23 cellular contexts compared by ENCODE assay signal in genomic region chr18:31247574-31248199, GRCh38.
DNase-seq lines count a peak whose midpoint lies in the region; ATAC-seq, FAIRE-seq and TF ChIP-seq lines count a peak whose summit lies in the region.
"Had no signal": no experiment of that assay in that cellular context is flagged by ENCODE, and none has a peak within 500 bp of the region (broad histone marks: within the 10 kb centered on the region; RNA-seq: fewer than 3 reads in every experiment).

No MANE protein-coding gene starts in this region.

- intact Hi-C loops in MCF 10A (cut with micrococcal nuclease), result loop anchor here (10.0 kb wide), 1 partner anchor 263 kb away; no protein-coding TSS in a partner anchor
- intact Hi-C loops in breast epithelium (cut with DNase I; ENCODE audit: low total_unique reads), result no loop called here
- intact Hi-C loops in vagina (cut with DNase I), result no loop called here
- intact Hi-C loops in head of caudate nucleus (cut with DNase I), result no loop called here

- H3K4me3 ChIP-seq in breast epithelium (no peak overlapping the region), bronchial epithelial cell (ENCODE audit: low read depth, low read length) (no peak overlapping the region), vagina (no peak overlapping the region)
- H3K4me3 ChIP-seq: GM23248, MG63 had no signal

- peak; percentile 75 for DNase-seq in MCF 10A (ENCODE audit: unreplicated experiment)
- DNase-seq in breast epithelium (ENCODE audit: low spot score in 2 of 2), result no peak
- peak; percentile 95 for DNase-seq in bronchial epithelial cell (ENCODE audit: low read depth)
- DNase-seq in iris pigment epithelial cell (ENCODE audit: low read depth), result peak; percentile 7
- DNase-seq in vagina (ENCODE audit: extremely low spot score in 2 of 2), result no peak
- no peak for DNase-seq in head of caudate nucleus
- no peak for DNase-seq in activated naive CD4-positive, alpha-beta T cell treated with Interleukin-2 at 50 U/mL for 16 hours
- DNase-seq: activated CD4-positive, alpha-beta T cell treated with anti-CD3 and anti-CD28 coated beads, Interleukin-2, amount 50 U/mL, for 1 hour; activated T-cell treated with anti-CD3 and anti-CD28 coated beads, Interleukin-2, amount 50 U/mL, for 24 hours; caudate nucleus; CD4-positive, CD25-positive, alpha-beta regulatory T cell; DMS53; effector memory CD8-positive, alpha-beta T cell; GM23248; MG63; NCI-H2171 treated with DMSO at 0.1 percent for 48 hours; NK-92 treated with Interleukin-12 subunit alpha and Interleukin-12 subunit beta, amount 100 ng/mL, for 24 hours; T1000 had no signal

- H3K4me1 Mint-ChIP-seq in MCF 10A (ENCODE audit: insufficient read depth, unreplicated experiment), result peaks cover 38% of the 10 kb centered on the region
- H3K4me1 Mint-ChIP-seq: CD4-positive, CD25-positive, alpha-beta regulatory T cell; stimulated activated effector memory CD8-positive, alpha-beta T cell treated with anti-CD3 and anti-CD28 coated beads, Interleukin-12 subunit alpha, Interleukin-12 subunit beta, amount 100 ng/mL, for 72 hours had no signal

- no peak for TF ChIP-seq CTCF in MCF 10A (IDR thresholded peaks at IDR 0.05; ENCODE audit: unreplicated experiment)
- TF ChIP-seq CTCF in breast epithelium (IDR thresholded peaks at IDR 0.05), result no peak
- no peak for TF ChIP-seq CTCF in bronchial epithelial cell (IDR thresholded peaks at IDR 0.05; ENCODE audit: insufficient read depth, low read length, severe bottlenecking)
- no peak for TF ChIP-seq CTCF in vagina (IDR thresholded peaks at IDR 0.05)

- H3K4me1 ChIP-seq in breast epithelium (peaks cover 0 to 2% of the 10 kb centered on the region in 2 donors), vagina (no peaks in the 10 kb centered on the region)

- FAIRE-seq in bronchial epithelial cell (lab: Jason Lieb, UNC), result no peak
- FAIRE-seq: A204.1, frontal cortex had no signal

- H3K36me3 ChIP-seq in breast epithelium (no peaks in the 10 kb centered on the region), bronchial epithelial cell (ENCODE audit: control insufficient read depth, insufficient read depth, low read length) (no peaks in the 10 kb centered on the region), vagina (no peaks in the 10 kb centered on the region)
- H3K36me3 ChIP-seq: MG63 had no signal

- H3K27ac ChIP-seq in breast epithelium, result no peak overlapping the region
- H3K27ac ChIP-seq in vagina, result peak overlapping the region; percentile 12
- H3K27ac ChIP-seq: GM23248 had no signal

- no peaks in the 10 kb centered on the region for H3K36me3 Mint-ChIP-seq in MCF 10A (ENCODE audit: insufficient read depth, unreplicated experiment)
- H3K36me3 Mint-ChIP-seq: activated naive CD8-positive, alpha-beta T cell; CD4-positive, CD25-positive, alpha-beta regulatory T cell; stimulated activated effector memory CD8-positive, alpha-beta T cell treated with anti-CD3 and anti-CD28 coated beads, Interleukin-12 subunit alpha, Interleukin-12 subunit beta, amount 100 ng/mL, for 72 hours had no signal

- POLR2A ChIA-PET in MCF 10A (lab: Yijun Ruan, JAX), result interaction anchor here (0.6 to 13.0 kb wide), 23 partner anchors 10 to 277 kb away, joined by 3 to 187 read pairs (median 5); partner anchors contain the start of genes DSC2, DSC3 and DSG3

- no peaks in the 10 kb centered on the region for H3K9me3 Mint-ChIP-seq in MCF 10A (ENCODE audit: unreplicated experiment)

- CTCF ChIA-PET in MCF 10A (lab: Yijun Ruan, JAX), result interaction anchor here (0.6 to 0.9 kb wide), 5 partner anchors 20 to 278 kb away, joined by 3 read pairs; no protein-coding TSS in a partner anchor

- BruUV-seq in MCF 10A (replicated peaks; lab: Mats Ljungman, UMichigan), result no TSS peak

- H3K9me3 ChIP-seq in breast epithelium (no peaks in the 10 kb centered on the region), vagina (no peaks in the 10 kb centered on the region)
- H3K9me3 ChIP-seq: MG63 had no signal

- TF ChIP-seq POLR2A in breast epithelium (IDR thresholded peaks at IDR 0.05) (no peak), vagina (IDR thresholded peaks at IDR 0.05) (no peak)

- ATAC-seq in GM21390 (IDR thresholded peaks at IDR 0.05; ENCODE audit: unreplicated experiment), result no peak
- ATAC-seq: effector memory CD8-positive, alpha-beta T cell; stimulated activated effector memory CD8-positive, alpha-beta T cell treated with anti-CD3 and anti-CD28 coated beads, Interleukin-12 subunit alpha, Interleukin-12 subunit beta, amount 100 ng/mL, for 72 hours had no signal

- no peaks in the 10 kb centered on the region for H3K27me3 Mint-ChIP-seq in MCF 10A (ENCODE audit: insufficient read depth, unreplicated experiment)
- H3K27me3 Mint-ChIP-seq: activated naive CD8-positive, alpha-beta T cell; activated T-cell treated with anti-CD3 and anti-CD28 coated beads, Interleukin-2, amount 50 U/mL, for 24 hours; CD4-positive, CD25-positive, alpha-beta regulatory T cell; effector memory CD8-positive, alpha-beta T cell had no signal

- H3K27me3 ChIP-seq in breast epithelium, result no peaks in the 10 kb centered on the region
- H3K27me3 ChIP-seq in bronchial epithelial cell (ENCODE audit: control insufficient read depth, insufficient read depth, low read length), result no peaks in the 10 kb centered on the region
- no peaks in the 10 kb centered on the region for H3K27me3 ChIP-seq in vagina
- H3K27me3 ChIP-seq: MG63 had no signal

- peak overlapping the region; percentile 79 for H3K27ac Mint-ChIP-seq in MCF 10A (ENCODE audit: low read depth, unreplicated experiment)
- H3K27ac Mint-ChIP-seq: activated naive CD8-positive, alpha-beta T cell; activated T-cell treated with anti-CD3 and anti-CD28 coated beads, Interleukin-2, amount 50 U/mL, for 24 hours; CD4-positive, CD25-positive, alpha-beta regulatory T cell; effector memory CD8-positive, alpha-beta T cell; stimulated activated effector memory CD8-positive, alpha-beta T cell treated with anti-CD3 and anti-CD28 coated beads, Interleukin-12 subunit alpha, Interleukin-12 subunit beta, amount 100 ng/mL, for 72 hours had no signal

- no peak overlapping the region for H3K4me3 Mint-ChIP-seq in MCF 10A (ENCODE audit: unreplicated experiment)
- H3K4me3 Mint-ChIP-seq: activated naive CD8-positive, alpha-beta T cell; activated T-cell treated with anti-CD3 and anti-CD28 coated beads, Interleukin-2, amount 50 U/mL, for 24 hours; CD4-positive, CD25-positive, alpha-beta regulatory T cell; effector memory CD8-positive, alpha-beta T cell; stimulated activated effector memory CD8-positive, alpha-beta T cell treated with anti-CD3 and anti-CD28 coated beads, Interleukin-12 subunit alpha, Interleukin-12 subunit beta, amount 100 ng/mL, for 72 hours had no signal

Comparison
In these comparisons a context has a peak if more than half of its experiments do, and no peak if none do; other contexts are left out.
1. DNase-seq: peak in MCF 10A (single experiment), bronchial epithelial cell (single experiment) and iris pigment epithelial cell (single experiment); none in breast epithelium (0 of 2), vagina (0 of 2), head of caudate nucleus (0 of 42) and activated naive CD4-positive, alpha-beta T cell treated with Interleukin-2 at 50 U/mL for 16 hours (single experiment).